Comparison of ENCODE assay signal across 22 cellular contexts in genomic region chr6:105330913-105331312, GRCh38.
DNase-seq lines count a peak whose midpoint lies in the region; ATAC-seq, FAIRE-seq and TF ChIP-seq lines count a peak whose summit lies in the region.
"Had no signal": no experiment of that assay in that cellular context is flagged by ENCODE, and none has a peak within 500 bp of the region (broad histone marks: within the 10 kb centered on the region; RNA-seq: fewer than 3 reads in every experiment).

No MANE protein-coding gene starts in this region.

- H3K9me2 ChIP-seq in HCT116 (ENCODE audit: insufficient read depth): no peaks in the 10 kb centered on the region

- POLR2A ChIA-PET in HCT116 (lab: Charles Lee): no interaction called here

- H3K4me3 ChIP-seq in HCT116 (replicated peaks in 1 of 2; ENCODE audit: low read depth in 1 of 2, low read length in 2 of 2): no peak overlapping the region
- no peak overlapping the region for H3K4me3 ChIP-seq in astrocyte (ENCODE audit: insufficient read depth, low read depth, low read length)
- no peak overlapping the region for H3K4me3 ChIP-seq in skeletal muscle tissue (ENCODE audit: low read length in 3 of 3)
- H3K4me3 ChIP-seq in right cardiac atrium (ENCODE audit: low read length): no peak overlapping the region
- H3K4me3 ChIP-seq in brain microvascular endothelial cell (ENCODE audit: low read depth, low read length): no peak overlapping the region
- H3K4me3 ChIP-seq: GM12878, GM23338 had no signal

- H3K9me3 ChIP-seq in HCT116 (ENCODE audit: control insufficient read depth in 1 of 2, insufficient read depth in 1 of 2, low read depth in 1 of 2, low read length in 2 of 2) (no peaks in the 10 kb centered on the region), astrocyte (ENCODE audit: insufficient read depth, low read depth, low read length) (no peaks in the 10 kb centered on the region), skeletal muscle tissue (ENCODE audit: control insufficient read depth in 3 of 3, low read length in 3 of 3) (no peaks in the 10 kb centered on the region), right cardiac atrium (ENCODE audit: control insufficient read depth, low read length) (no peaks in the 10 kb centered on the region)

- intact Hi-C loops in HCT116 (cut with micrococcal nuclease) (no loop called here), right cardiac atrium (cut with DNase I) (no loop called here)

- TF ChIP-seq CTCF in HCT116 (IDR thresholded peaks at IDR 0.05 in 2 of 3, conservative IDR thresholded peaks at IDR 0.05 in 1 of 3; ENCODE audit: borderline replicate concordance in 1 of 3, insufficient read depth in 1 of 3, low read depth in 2 of 3, low read length in 2 of 3) (no peak), astrocyte (IDR thresholded peaks at IDR 0.05; ENCODE audit: insufficient read depth, low read depth, low read length) (no peak), brain microvascular endothelial cell (IDR thresholded peaks at IDR 0.05; ENCODE audit: low read depth, low read length, missing control alignments) (no peak)

- no peaks in the 10 kb centered on the region for H3K27me3 Mint-ChIP-seq in astrocyte (ENCODE audit: low read depth, unreplicated experiment)
- H3K27me3 Mint-ChIP-seq in activated naive CD8-positive, alpha-beta T cell treated with anti-CD3 and anti-CD28 coated beads, Interleukin-2, amount 50 U/mL, for 24 hours: no peaks in the 10 kb centered on the region
- H3K27me3 Mint-ChIP-seq: T-helper 17 cell had no signal

- no peaks in the 10 kb centered on the region for H3K36me3 ChIP-seq in HCT116 (ENCODE audit: control insufficient read depth in 1 of 2, insufficient read depth in 2 of 2, low read length in 2 of 2)
- peaks cover 17% of the 10 kb centered on the region for H3K36me3 ChIP-seq in astrocyte (ENCODE audit: insufficient read depth, low read length)
- peaks cover 0 to 11% (median 6%) of the 10 kb centered on the region in 3 donors for H3K36me3 ChIP-seq in skeletal muscle tissue (ENCODE audit: control insufficient read depth in 3 of 3, insufficient read depth in 3 of 3, low read length in 3 of 3)
- H3K36me3 ChIP-seq in brain microvascular endothelial cell (replicated peaks): no peaks in the 10 kb centered on the region

- no peak for DNase-seq in HCT116 (ENCODE audit: low read depth, low spot score)
- DNase-seq in astrocyte (ENCODE audit: low read depth): peak; percentile 42
- DNase-seq in right cardiac atrium: no peak
- no peak for DNase-seq in brain microvascular endothelial cell
- DNase-seq in activated naive CD8-positive, alpha-beta T cell treated with anti-CD3 and anti-CD28 coated beads, Interleukin-2, amount 50 U/mL, for 24 hours: no peak
- DNase-seq: DMS79 treated with DMSO at 0.1 percent for 48 hours, HCEC 1CT, IMR-90, MV-4-11, NCI-H1105 treated with DMSO at 0.1 percent for 48 hours, NCI-H2081, NCI-H2171 treated with DMSO at 0.1 percent for 48 hours, NCI-H446, NCI-H526, SW 1271, T-helper 17 cell had no signal

- in situ Hi-C loops in brain microvascular endothelial cell (cut with HindIII; ENCODE audit: low pct_ligation_motif_present, low sequenced_read_pairs): no loop called here

- no peaks in the 10 kb centered on the region for H3K9me3 Mint-ChIP-seq in astrocyte (ENCODE audit: unreplicated experiment)
- no peaks in the 10 kb centered on the region for H3K9me3 Mint-ChIP-seq in activated naive CD8-positive, alpha-beta T cell treated with anti-CD3 and anti-CD28 coated beads, Interleukin-2, amount 50 U/mL, for 24 hours
- H3K9me3 Mint-ChIP-seq: CD14-positive monocyte, GM23338 had no signal

- TF ChIP-seq RAD21 in HCT116 (IDR thresholded peaks at IDR 0.05; ENCODE audit: low read depth): no peak

- H3K9ac ChIP-seq in HCT116 (ENCODE audit: low read length) (no peak overlapping the region), astrocyte (ENCODE audit: low read length) (no peak overlapping the region), skeletal muscle tissue (ENCODE audit: low read depth in 1 of 3, low read length in 3 of 3) (no peak overlapping the region)

- H2AFZ ChIP-seq in HCT116 (ENCODE audit: low read depth, low read length, poor library complexity, severe bottlenecking) (no peak overlapping the region), astrocyte (ENCODE audit: low read depth, low read length) (no peak overlapping the region)
- H2AFZ ChIP-seq: GM23338 had no signal

- H3K4me2 ChIP-seq in HCT116 (ENCODE audit: low read length) (peak overlapping the region; percentile 18; the same call in 1 of the 2 replicates), astrocyte (ENCODE audit: low read length) (no peak overlapping the region)
- H3K4me2 ChIP-seq: GM23338 had no signal

- H3K4me1 Mint-ChIP-seq in astrocyte (ENCODE audit: low read depth, unreplicated experiment): peaks cover 14% of the 10 kb centered on the region
- peaks cover 3% of the 10 kb centered on the region for H3K4me1 Mint-ChIP-seq in activated naive CD8-positive, alpha-beta T cell treated with anti-CD3 and anti-CD28 coated beads, Interleukin-2, amount 50 U/mL, for 24 hours
- H3K4me1 Mint-ChIP-seq: CD14-positive monocyte had no signal

- no peak for FAIRE-seq in astrocyte (lab: Jason Lieb, UNC)
- FAIRE-seq: A204.1, GM12878 had no signal

- TF ChIP-seq POLR2A in HCT116 (IDR thresholded peaks at IDR 0.05; ENCODE audit: borderline replicate concordance, extremely low read depth, insufficient read depth, insufficient read length): no peak

- H3K4me3 Mint-ChIP-seq in astrocyte (ENCODE audit: unreplicated experiment): no peak overlapping the region
- H3K4me3 Mint-ChIP-seq in activated naive CD8-positive, alpha-beta T cell treated with anti-CD3 and anti-CD28 coated beads, Interleukin-2, amount 50 U/mL, for 24 hours: no peak overlapping the region
- H3K4me3 Mint-ChIP-seq: CD14-positive monocyte, GM23338, T-helper 17 cell had no signal

- ATAC-seq in HCT116: no peak
- peak; percentile 73 for ATAC-seq in HG03159 (IDR thresholded peaks at IDR 0.05; ENCODE audit: unreplicated experiment)
- no peak for ATAC-seq in right cardiac atrium
- no peak for ATAC-seq in activated naive CD8-positive, alpha-beta T cell treated with anti-CD3 and anti-CD28 coated beads, Interleukin-2, amount 50 U/mL, for 24 hours
- ATAC-seq: GM12878, GM23338, T-helper 17 cell had no signal

- CTCF ChIA-PET in HCT116 (lab: Charles Lee): no interaction called here

- H3K27ac ChIP-seq in HCT116 (ENCODE audit: low read depth, low read length) (no peak overlapping the region; the same call in 1 of the 2 replicates), astrocyte (ENCODE audit: low read depth, low read length) (no peak overlapping the region), skeletal muscle tissue (ENCODE audit: low read depth, low read length) (peak overlapping the region; percentile 56), right cardiac atrium (ENCODE audit: low read length) (no peak overlapping the region), brain microvascular endothelial cell (no peak overlapping the region)

- BruUV-seq in HCT116 (replicated peaks; lab: Mats Ljungman, UMichigan): no TSS peak

- H3K36me3 Mint-ChIP-seq in astrocyte (ENCODE audit: low read depth, unreplicated experiment): peaks cover 26% of the 10 kb centered on the region
- peaks cover 55% of the 10 kb centered on the region for H3K36me3 Mint-ChIP-seq in activated naive CD8-positive, alpha-beta T cell treated with anti-CD3 and anti-CD28 coated beads, Interleukin-2, amount 50 U/mL, for 24 hours (ENCODE audit: low read depth)

- RAD21 ChIA-PET in HCT116 (lab: Charles Lee; ENCODE audit: low non-redundant PET in 1 of 2, low total read pairs in 2 of 2, uncharacterized antibody in 2 of 2, unreplicated experiment in 2 of 2): no interaction called here

- no peaks in the 10 kb centered on the region for H3K27me3 ChIP-seq in HCT116 (ENCODE audit: insufficient read depth, low read length)
- no peaks in the 10 kb centered on the region for H3K27me3 ChIP-seq in astrocyte (ENCODE audit: insufficient read depth, low read length)
- no peaks in the 10 kb centered on the region for H3K27me3 ChIP-seq in skeletal muscle tissue (ENCODE audit: control insufficient read depth in 3 of 3, insufficient read depth in 3 of 3, low read length in 3 of 3)
- no peaks in the 10 kb centered on the region for H3K27me3 ChIP-seq in right cardiac atrium (ENCODE audit: control insufficient read depth, insufficient read depth)
- no peaks in the 10 kb centered on the region for H3K27me3 ChIP-seq in brain microvascular endothelial cell (replicated peaks)

- peaks cover 42 to 47% of the 10 kb centered on the region in 2 experiments for H3K4me1 ChIP-seq in HCT116 (ENCODE audit: control insufficient read depth in 1 of 2, insufficient read depth in 2 of 2, low read length in 2 of 2)
- peaks cover 15% of the 10 kb centered on the region for H3K4me1 ChIP-seq in astrocyte (ENCODE audit: insufficient read depth, low read length)
- peaks cover 24 to 39% (median 29%) of the 10 kb centered on the region in 3 donors for H3K4me1 ChIP-seq in skeletal muscle tissue (ENCODE audit: control insufficient read depth in 3 of 3, insufficient read depth in 3 of 3, low read length in 3 of 3)
- H3K4me1 ChIP-seq in right cardiac atrium (ENCODE audit: control insufficient read depth, insufficient read depth, low read length): no peaks in the 10 kb centered on the region

- H4K20me1 ChIP-seq in HCT116 (ENCODE audit: insufficient read depth): no peaks in the 10 kb centered on the region
- H4K20me1 ChIP-seq in astrocyte (ENCODE audit: insufficient read depth, low read length): peaks cover 28% of the 10 kb centered on the region

- no peak overlapping the region for H3K27ac Mint-ChIP-seq in astrocyte (ENCODE audit: unreplicated experiment)
- H3K27ac Mint-ChIP-seq in activated naive CD8-positive, alpha-beta T cell treated with anti-CD3 and anti-CD28 coated beads, Interleukin-2, amount 50 U/mL, for 24 hours: no peak overlapping the region
- H3K27ac Mint-ChIP-seq: GM23338, T-helper 17 cell had no signal

- H3K79me2 ChIP-seq in HCT116 (ENCODE audit: insufficient read depth, low read length) (no peaks in the 10 kb centered on the region), astrocyte (ENCODE audit: insufficient read depth, low read length) (no peaks in the 10 kb centered on the region)

- WGBS in right cardiac atrium: 98% methylated on average over 2 of the region's 2 CpGs

TF ChIP-seq in HCT116, 20 proteins besides CTCF, POLR2A, EP300 and RAD21 (continues in another document):
- TF ChIP-seq SP1 (IDR thresholded peaks at IDR 0.05; ENCODE audit: low read depth) (no peak), EGR1 (IDR thresholded peaks at IDR 0.05; ENCODE audit: low read depth) (no peak), SIN3A (IDR thresholded peaks at IDR 0.05; ENCODE audit: low read depth) (no peak), SRF (IDR thresholded peaks at IDR 0.05; ENCODE audit: low read depth) (no peak), JUND (IDR thresholded peaks at IDR 0.05) (no peak; the same call in 1 of the 2 replicates), YY1 (IDR thresholded peaks at IDR 0.05; ENCODE audit: extremely low read depth, insufficient replicate concordance, low read depth, low read length) (no peak), ZNF274 (IDR thresholded peaks at IDR 0.05; ENCODE audit: low read depth, low read length) (no peak), MAX (IDR thresholded peaks at IDR 0.05) (no peak)
